39 cellular contexts compared by ENCODE assay signal in the genomic region with DNA sequence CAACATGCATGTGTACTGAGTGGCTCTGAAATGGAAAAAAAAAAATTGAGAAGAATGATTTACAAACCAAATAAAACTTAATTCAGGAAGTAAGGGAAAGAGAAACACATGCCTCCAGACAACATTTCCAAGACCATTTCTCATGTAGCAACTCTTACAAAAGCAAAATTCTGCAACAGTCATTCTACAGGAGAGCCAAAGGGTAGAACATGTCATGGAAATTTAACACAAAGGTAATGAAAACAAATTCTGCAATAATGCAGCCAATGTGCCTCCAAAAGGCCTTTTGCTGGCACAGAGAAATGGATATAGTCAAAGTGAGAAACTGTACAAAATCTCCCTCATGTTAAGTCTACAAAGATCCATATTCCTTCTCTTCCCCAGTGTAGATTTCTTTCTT. TPM values are rescaled to one million over a fixed set of nuclear protein-coding genes. Genes with fewer than 3 reads are reported as not detected.
"Had no signal": no experiment of that assay in that cellular context is flagged by ENCODE, and none has a peak within 500 bp of the region (broad histone marks: within the 10 kb centered on the region; RNA-seq: fewer than 3 reads in every experiment).

No MANE protein-coding gene starts in this region.

- H3K4me3 Mint-ChIP-seq: activated CD4-positive, alpha-beta memory T cell treated with anti-CD3 and anti-CD28 coated beads, Interleukin-2, amount 10 ng/mL, durations not matched to agents 7 days and 5 days; activated CD4-positive, alpha-beta T cell treated with anti-CD3 and anti-CD28 coated beads for 36 hours; activated CD4-positive, alpha-beta T cell treated with anti-CD3 and anti-CD28 coated beads, Interleukin-2, amount 10 ng/mL, durations not matched to agents 7 days and 5 days; activated CD8-positive, alpha-beta memory T cell treated with anti-CD3 and anti-CD28 coated beads, Interleukin-2, amount 10 ng/mL, durations not matched to agents 7 days and 5 days; activated CD8-positive, alpha-beta T cell treated with anti-CD3 and anti-CD28 coated beads, Interleukin-2, amount 10 ng/mL, durations not matched to agents 7 days and 5 days; activated naive CD4-positive, alpha-beta T cell treated with anti-CD3 and anti-CD28 coated beads for 36 hours; activated naive CD8-positive, alpha-beta T cell treated with anti-CD3 and anti-CD28 coated beads for 36 hours; activated T-cell treated with anti-CD3 and anti-CD28 coated beads, Interleukin-2, amount 50 U/mL, for 24 hours; activated T-cell treated with anti-CD3 and anti-CD28 coated beads, Interleukin-2, amount 50 U/mL, for 72 hours; activated T-helper 1 cell treated with anti-CD3 and anti-CD28 coated beads, Interleukin-12 subunit alpha, Interleukin-12 subunit beta, Interleukin-2, Interleukin-4 antibody, amounts not matched to agents 30 ng/mL and 10 ng/mL and 1 ng/mL, durations not matched to agents 14 hours and 24 hours and 36 hours; activated T-helper 17 cell treated with anti-CD3 and anti-CD28 coated beads, Interleukin-2, amount 50 U/mL, for 72 hours; T-helper 1 cell treated with Interleukin-12 subunit alpha and Interleukin-12 subunit beta and Interleukin-4 antibody, amounts not matched to agents 30 μg/mL and 1 μg/mL, for 36 hours; T-helper 2 cell treated with Interferon-gamma antibody and Interleukin-4, amounts not matched to agents 5 μg/mL and 100 μg/mL, for 36 hours; WTC11 had no signal

- ATAC-seq: activated CD4-positive, alpha-beta T cell treated with anti-CD3 and anti-CD28 coated beads for 36 hours; activated CD4-positive, CD25-positive, alpha-beta regulatory T cell treated with anti-CD3 and anti-CD28 coated beads, Interleukin-2, amount 50 U/mL, for 24 hours; activated CD8-positive, alpha-beta memory T cell treated with anti-CD3 and anti-CD28 coated beads, Interleukin-2, amount 10 ng/mL, durations not matched to agents 7 days and 5 days; activated CD8-positive, alpha-beta T cell treated with anti-CD3 and anti-CD28 coated beads, Interleukin-2, amount 10 ng/mL, durations not matched to agents 7 days and 5 days; activated naive CD4-positive, alpha-beta T cell treated with anti-CD3 and anti-CD28 coated beads, Interleukin-2, amount 50 U/mL, for 72 hours; activated T-cell treated with anti-CD3 and anti-CD28 coated beads, Interleukin-2, amount 50 U/mL, for 72 hours; activated T-helper 17 cell treated with anti-CD3 and anti-CD28 coated beads, Interleukin-2, amount 50 U/mL, for 72 hours; body of pancreas; WTC11 had no signal

- H3K27ac ChIP-seq: body of pancreas, brain microvascular endothelial cell, breast epithelium, WERI-Rb-1 had no signal

- DNase-seq: activated CD4-positive, alpha-beta memory T cell treated with anti-CD3 and anti-CD28 coated beads, Interleukin-2, amount 10 ng/mL, durations not matched to agents 7 days and 5 days; activated CD4-positive, alpha-beta T cell treated with anti-CD3 and anti-CD28 coated beads for 1 hour; activated CD4-positive, alpha-beta T cell treated with anti-CD3 and anti-CD28 coated beads for 36 hours; activated CD4-positive, alpha-beta T cell treated with anti-CD3 and anti-CD28 coated beads for 48 hours; activated CD4-positive, alpha-beta T cell treated with anti-CD3 and anti-CD28 coated beads, Interleukin-2, amount 10 ng/mL, durations not matched to agents 7 days and 5 days; activated CD4-positive, alpha-beta T cell treated with anti-CD3 and anti-CD28 coated beads, Interleukin-2, amount 50 U/mL, for 48 hours; activated CD4-positive, CD25-positive, alpha-beta regulatory T cell; activated CD8-positive, alpha-beta memory T cell treated with anti-CD3 and anti-CD28 coated beads for 24 hours; activated CD8-positive, alpha-beta memory T cell treated with anti-CD3 and anti-CD28 coated beads, Interleukin-2, amount 10 ng/mL, durations not matched to agents 7 days and 5 days; activated CD8-positive, alpha-beta memory T cell treated with anti-CD3 and anti-CD28 coated beads, Interleukin-2, amount 50 U/mL, for 48 hours; activated CD8-positive, alpha-beta T cell treated with anti-CD3 and anti-CD28 coated beads, Interleukin-2, amount 10 ng/mL, durations not matched to agents 7 days and 5 days; activated effector memory CD4-positive, alpha-beta T cell treated with anti-CD3 and anti-CD28 coated beads, Interleukin-2, amount 50 U/mL, for 16 hours; activated gamma-delta T cell treated with Interleukin-2 at 50 U/mL for 16 hours; activated naive CD4-positive, alpha-beta T cell; activated naive CD4-positive, alpha-beta T cell treated with anti-CD3 and anti-CD28 coated beads for 36 hours; activated naive CD4-positive, alpha-beta T cell treated with anti-CD3 and anti-CD28 coated beads, Interleukin-2, amount 50 U/mL, for 16 hours; activated naive CD8-positive, alpha-beta T cell treated with anti-CD3 and anti-CD28 coated beads for 36 hours; activated T-cell treated with anti-CD3 and anti-CD28 coated beads, Interleukin-2, amount 50 U/mL, for 24 hours; activated T-cell treated with anti-CD3 and anti-CD28 coated beads, Interleukin-2, amount 50 U/mL, for 72 hours; amygdala; anterior cingulate cortex; body of pancreas; brain microvascular endothelial cell; central memory CD4-positive, alpha-beta T cell; SW 1271; T-helper 1 cell; T-helper 2 cell; T-helper 9 cell; WERI-Rb-1 had no signal

- H3K9me3 ChIP-seq: body of pancreas, breast epithelium had no signal

- H3K36me3 ChIP-seq: brain microvascular endothelial cell, breast epithelium had no signal

- H3K36me3 Mint-ChIP-seq: activated CD8-positive, alpha-beta memory T cell treated with anti-CD3 and anti-CD28 coated beads, Interleukin-2, amount 10 ng/mL, durations not matched to agents 7 days and 5 days; WTC11 had no signal

- H3K27me3 ChIP-seq: body of pancreas, brain microvascular endothelial cell, breast epithelium had no signal

- H3K27me3 Mint-ChIP-seq: activated CD4-positive, alpha-beta memory T cell treated with anti-CD3 and anti-CD28 coated beads, Interleukin-2, amount 10 ng/mL, durations not matched to agents 7 days and 5 days; activated CD4-positive, alpha-beta T cell treated with anti-CD3 and anti-CD28 coated beads for 36 hours; activated CD4-positive, alpha-beta T cell treated with anti-CD3 and anti-CD28 coated beads, Interleukin-2, amount 10 ng/mL, durations not matched to agents 7 days and 5 days; activated CD8-positive, alpha-beta memory T cell treated with anti-CD3 and anti-CD28 coated beads, Interleukin-2, amount 10 ng/mL, durations not matched to agents 7 days and 5 days; activated naive CD8-positive, alpha-beta T cell treated with anti-CD3 and anti-CD28 coated beads for 36 hours; activated T-cell treated with anti-CD3 and anti-CD28 coated beads, Interleukin-2, amount 50 U/mL, for 24 hours; activated T-helper 17 cell treated with anti-CD3 and anti-CD28 coated beads, Interleukin-2, amount 50 U/mL, for 72 hours had no signal

- H3K9me3 Mint-ChIP-seq: activated CD4-positive, alpha-beta memory T cell treated with anti-CD3 and anti-CD28 coated beads, Interleukin-2, amount 10 ng/mL, durations not matched to agents 7 days and 5 days; activated CD4-positive, alpha-beta T cell treated with anti-CD3 and anti-CD28 coated beads, Interleukin-2, amount 10 ng/mL, durations not matched to agents 7 days and 5 days; activated naive CD4-positive, alpha-beta T cell treated with anti-CD3 and anti-CD28 coated beads for 36 hours; activated naive CD4-positive, alpha-beta T cell treated with anti-CD3 and anti-CD28 coated beads, Interleukin-2, amount 50 U/mL, for 72 hours; activated naive CD8-positive, alpha-beta T cell treated with anti-CD3 and anti-CD28 coated beads for 36 hours; activated T-cell treated with anti-CD3 and anti-CD28 coated beads, Interleukin-2, amount 50 U/mL, for 24 hours; activated T-cell treated with anti-CD3 and anti-CD28 coated beads, Interleukin-2, amount 50 U/mL, for 72 hours; activated T-helper 1 cell treated with anti-CD3 and anti-CD28 coated beads, Interleukin-12 subunit alpha, Interleukin-12 subunit beta, Interleukin-2, Interleukin-4 antibody, amounts not matched to agents 30 ng/mL and 10 ng/mL and 1 ng/mL, durations not matched to agents 14 hours and 24 hours and 36 hours; activated T-helper 17 cell treated with anti-CD3 and anti-CD28 coated beads, Interleukin-2, amount 50 U/mL, for 72 hours; WTC11 had no signal

- H3K4me3 ChIP-seq: body of pancreas, breast epithelium had no signal

RNA-seq across cellular contexts. Expression of a gene that starts 4.1 kb away (rescaled TPM):
- total RNA-seq: activated CD4-positive, alpha-beta memory T cell treated with anti-CD3 and anti-CD28 coated beads, Interleukin-2, amount 10 ng/mL, durations not matched to agents 7 days and 5 days; activated CD4-positive, alpha-beta T cell treated with anti-CD3 and anti-CD28 coated beads for 36 hours; activated CD4-positive, alpha-beta T cell treated with anti-CD3 and anti-CD28 coated beads, Interleukin-2, amount 10 ng/mL, durations not matched to agents 7 days and 5 days; activated CD8-positive, alpha-beta memory T cell treated with anti-CD3 and anti-CD28 coated beads, Interleukin-2, amount 10 ng/mL, durations not matched to agents 7 days and 5 days; activated CD8-positive, alpha-beta T cell treated with anti-CD3 and anti-CD28 coated beads, Interleukin-2, amount 10 ng/mL, durations not matched to agents 7 days and 5 days; activated naive CD4-positive, alpha-beta T cell treated with anti-CD3 and anti-CD28 coated beads for 36 hours; activated naive CD4-positive, alpha-beta T cell treated with anti-CD3 and anti-CD28 coated beads, Interleukin-2, amount 50 U/mL, for 72 hours; activated naive CD8-positive, alpha-beta T cell treated with anti-CD3 and anti-CD28 coated beads for 36 hours; activated T-helper 1 cell treated with anti-CD3 and anti-CD28 coated beads, Interleukin-12 subunit alpha, Interleukin-12 subunit beta, Interleukin-2, Interleukin-4 antibody, amounts not matched to agents 30 ng/mL and 10 ng/mL and 1 ng/mL, durations not matched to agents 14 hours and 24 hours and 36 hours; astrocyte; cardiac septum; WTC11 had no signal

RNA-seq across cellular contexts. Expression of a gene that starts 7.4 kb away (rescaled TPM):
- total RNA-seq: activated CD8-positive, alpha-beta T cell treated with anti-CD3 and anti-CD28 coated beads, Interleukin-2, amount 10 ng/mL, durations not matched to agents 7 days and 5 days; activated T-helper 1 cell treated with anti-CD3 and anti-CD28 coated beads, Interleukin-12 subunit alpha, Interleukin-12 subunit beta, Interleukin-2, Interleukin-4 antibody, amounts not matched to agents 30 ng/mL and 10 ng/mL and 1 ng/mL, durations not matched to agents 14 hours and 24 hours and 36 hours had no signal
